ENCODE assay signal across 29 cellular contexts in the genomic region with DNA sequence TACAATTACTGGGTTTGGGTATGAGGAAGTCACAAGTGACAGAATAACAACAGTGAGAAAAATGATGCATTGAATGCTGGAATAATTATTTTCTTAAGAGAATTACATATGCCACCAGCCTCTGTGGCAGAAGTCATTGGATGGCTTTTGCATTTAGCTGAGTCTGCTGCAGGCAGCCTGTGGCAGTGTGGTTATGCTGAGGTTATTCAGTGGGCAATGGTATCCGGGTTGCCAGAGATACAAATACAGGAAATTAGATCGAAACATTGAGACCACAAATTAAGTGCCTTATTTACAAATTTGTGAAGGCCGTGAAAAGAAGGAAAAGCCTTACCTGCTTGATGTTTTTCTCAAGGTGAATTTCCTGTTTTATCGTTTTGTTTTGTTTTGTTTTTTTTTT.
"Had no signal": no experiment of that assay in that cellular context is flagged by ENCODE, and none has a peak within 500 bp of the region (broad histone marks: within the 10 kb centered on the region; RNA-seq: fewer than 3 reads in every experiment).

No MANE protein-coding gene starts in this region.

- H3K27ac ChIP-seq: coronary artery, esophagus muscularis mucosa, foreskin keratinocyte, gastroesophageal sphincter, heart left ventricle, left lung, neural progenitor cell, psoas muscle, sigmoid colon, testis, tibial artery had no signal

- H3K4me1 ChIP-seq: esophagus muscularis mucosa, foreskin keratinocyte, gastroesophageal sphincter, heart left ventricle, left lung, neural progenitor cell, psoas muscle, sigmoid colon, testis, tibial artery had no signal

- ATAC-seq: foreskin keratinocyte; gastroesophageal sphincter; heart left ventricle; left cardiac atrium; left lung; naive thymus-derived CD4-positive, alpha-beta T cell; psoas muscle; right cardiac atrium; stimulated activated effector memory CD8-positive, alpha-beta T cell treated with anti-CD3 and anti-CD28 coated beads, Interleukin-12 subunit alpha, Interleukin-12 subunit beta, amount 100 ng/mL, for 72 hours; stimulated activated naive CD8-positive, alpha-beta T cell treated with anti-CD3 and anti-CD28 coated beads, Interleukin-15, Interleukin-2, amounts not matched to agents 100 U/mL and 50 U/mL, for 24 hours had no signal

- H3K4me2 ChIP-seq: neural progenitor cell had no signal

- H3K27ac Mint-ChIP-seq: naive thymus-derived CD4-positive, alpha-beta T cell; neural progenitor cell; stimulated activated effector memory CD8-positive, alpha-beta T cell treated with anti-CD3 and anti-CD28 coated beads, Interleukin-12 subunit alpha, Interleukin-12 subunit beta, amount 100 ng/mL, for 72 hours; type B pancreatic cell had no signal

- H3K9ac ChIP-seq: neural progenitor cell had no signal

- H3K4me3 Mint-ChIP-seq: naive thymus-derived CD4-positive, alpha-beta T cell; nephron; neural progenitor cell; stimulated activated effector memory CD8-positive, alpha-beta T cell treated with anti-CD3 and anti-CD28 coated beads, Interleukin-12 subunit alpha, Interleukin-12 subunit beta, amount 100 ng/mL, for 72 hours; type B pancreatic cell had no signal

- H3K9me3 ChIP-seq: esophagus muscularis mucosa, gastroesophageal sphincter, heart left ventricle, psoas muscle, testis, tibial artery had no signal

- H3K27me3 ChIP-seq: esophagus muscularis mucosa, foreskin keratinocyte, gastroesophageal sphincter, heart left ventricle, left lung, neural progenitor cell, sigmoid colon, testis, tibial artery had no signal

- H3K36me3 Mint-ChIP-seq: naive thymus-derived CD4-positive, alpha-beta T cell; neural progenitor cell; stimulated activated effector memory CD8-positive, alpha-beta T cell treated with anti-CD3 and anti-CD28 coated beads, Interleukin-12 subunit alpha, Interleukin-12 subunit beta, amount 100 ng/mL, for 72 hours; type B pancreatic cell had no signal

- H3K4me1 Mint-ChIP-seq: naive thymus-derived CD4-positive, alpha-beta T cell; neural progenitor cell; stimulated activated effector memory CD8-positive, alpha-beta T cell treated with anti-CD3 and anti-CD28 coated beads, Interleukin-12 subunit alpha, Interleukin-12 subunit beta, amount 100 ng/mL, for 72 hours had no signal

- DNase-seq: dermis blood vessel endothelial cell; effector memory CD4-positive, alpha-beta T cell; foreskin keratinocyte; heart left ventricle; hippocampal formation; left cardiac atrium; left lung; mesenchymal stem cell; midbrain; naive thymus-derived CD4-positive, alpha-beta T cell; nucleus accumbens; psoas muscle; right cardiac atrium; sigmoid colon; stimulated activated CD4-positive, alpha-beta T cell treated with anti-CD3 and anti-CD28 coated beads, Interleukin-2, amount 100 ng/mL, for 24 hours; stimulated activated CD4-positive, alpha-beta T cell treated with anti-CD3 and anti-CD28 coated beads, Interleukin-4, amount 100 ng/mL, for 24 hours; stimulated activated naive CD8-positive, alpha-beta T cell treated with anti-CD3 and anti-CD28 coated beads, Interleukin-15, Interleukin-2, amounts not matched to agents 100 U/mL and 50 U/mL, for 24 hours; substantia nigra; testis; tibial artery had no signal

- H3K9me3 Mint-ChIP-seq: nephron, neural progenitor cell, type B pancreatic cell had no signal

- FAIRE-seq: endothelial cell of umbilical vein, islet of Langerhans had no signal

- H2AFZ ChIP-seq: neural progenitor cell had no signal

- H3K4me3 ChIP-seq: coronary artery, esophagus muscularis mucosa, gastroesophageal sphincter, heart left ventricle, left lung, neural progenitor cell, psoas muscle, sigmoid colon, testis, tibial artery had no signal

- H3K27me3 Mint-ChIP-seq: naive thymus-derived CD4-positive, alpha-beta T cell had no signal

- H3K36me3 ChIP-seq: esophagus muscularis mucosa, gastroesophageal sphincter, heart left ventricle, left lung, neural progenitor cell, sigmoid colon, tibial artery had no signal
